Comparison of ENCODE assay signal across 16 cellular contexts in genomic region chr20:62621251-62622110, GRCh38. TPM values are rescaled to one million over a fixed set of nuclear protein-coding genes. Genes with fewer than 3 reads are reported as not detected.
DNase-seq lines count a peak whose midpoint lies in the region; ATAC-seq, FAIRE-seq and TF ChIP-seq lines count a peak whose summit lies in the region.
"Had no signal": no experiment of that assay in that cellular context is flagged by ENCODE, and none has a peak within 500 bp of the region (broad histone marks: within the 10 kb centered on the region; RNA-seq: fewer than 3 reads in every experiment).

No MANE protein-coding gene starts in this region.

- no peaks in the 10 kb centered on the region for H3K27me3 Mint-ChIP-seq in neural crest cell (ENCODE audit: low read depth)

- in situ Hi-C loops in Caki2 (cut with HindIII; ENCODE audit: low pct_unique_long_range_greater_than_20kb, low sequenced_read_pairs) = no loop called here

- WGBS in lower leg skin, 2 donors = 76 to 81% methylated on average over 28 to 29 of the region's 34 CpGs

- H3K27ac ChIP-seq in dorsolateral prefrontal cortex = peak overlapping the region in 21 of 59 donors; percentile 3 to 90 (median 58)

- TF ChIP-seq POLR2A in lower leg skin (IDR thresholded peaks at IDR 0.05) = no peak

- DNase-seq in Caki2 (ENCODE audit: low read depth) (peak; percentile 81), RCC 7860 (ENCODE audit: low spot score) (peak; percentile 74), epithelial cell of proximal tubule (ENCODE audit: low read depth) (no peak), neural crest cell (ENCODE audit: low read depth, low spot score) (no peak), dorsolateral prefrontal cortex (no peak), lower leg skin (ENCODE audit: low spot score in 2 of 2) (no peak)
- DNase-seq: activated CD4-positive, CD25-positive, alpha-beta regulatory T cell treated with anti-CD3 and anti-CD28 coated beads, Interleukin-2, amount 50 U/mL, for 72 hours; activated effector memory CD4-positive, alpha-beta T cell treated with anti-CD3 and anti-CD28 coated beads, Interleukin-2, amount 50 U/mL, for 16 hours; C1 segment of cervical spinal cord; erythroblast; H9; NCI-H1105 treated with DMSO at 0.1 percent for 48 hours had no signal

- H3K9me3 Mint-ChIP-seq in neural crest cell = no peaks in the 10 kb centered on the region
- H3K9me3 Mint-ChIP-seq: H9 had no signal

- intact Hi-C loops in dorsolateral prefrontal cortex (cut with DNase I) = no loop called here
- intact Hi-C loops in lower leg skin (cut with DNase I; ENCODE audit: low total_unique reads) = no loop called here

- H3K27ac Mint-ChIP-seq in neural crest cell (ENCODE audit: unreplicated experiment) = peak overlapping the region; percentile 71
- H3K27ac Mint-ChIP-seq: H9 had no signal

- FAIRE-seq in RCC 7860 (lab: Jason Lieb, UNC) = no peak
- FAIRE-seq: bronchial epithelial cell had no signal

- TF ChIP-seq CTCF in epithelial cell of proximal tubule (conservative IDR thresholded peaks at IDR 0.05; ENCODE audit: low read depth, low read length) = no peak
- no peak for TF ChIP-seq CTCF in neural crest cell (conservative IDR thresholded peaks at IDR 0.05)
- no peak for TF ChIP-seq CTCF in dorsolateral prefrontal cortex (IDR thresholded peaks at IDR 0.05 in 54 of 56, conservative IDR thresholded peaks at IDR 0.05 in 2 of 56; ENCODE audit: low read depth in 1 of 56, partially characterized antibody in 56 of 56)
- no peak for TF ChIP-seq CTCF in lower leg skin (IDR thresholded peaks at IDR 0.05)

- H3K36me3 Mint-ChIP-seq in neural crest cell (ENCODE audit: low read depth) = no peaks in the 10 kb centered on the region

- peak overlapping the region; percentile 30 for H3K4me3 ChIP-seq in epithelial cell of proximal tubule (ENCODE audit: low read depth, low read length)
- no peak overlapping the region for H3K4me3 ChIP-seq in dorsolateral prefrontal cortex
- no peak overlapping the region for H3K4me3 ChIP-seq in lower leg skin (ENCODE audit: low read depth, poor library complexity, severe bottlenecking)
- H3K4me3 ChIP-seq: SJSA1 had no signal

- no peak overlapping the region for H3K4me3 Mint-ChIP-seq in neural crest cell
- H3K4me3 Mint-ChIP-seq: H9 had no signal

- ATAC-seq in HG02763 (IDR thresholded peaks at IDR 0.05; ENCODE audit: unreplicated experiment) (no peak), HG03097 (IDR thresholded peaks at IDR 0.05; ENCODE audit: low FRiP score, unreplicated experiment) (no peak)

- H3K27me3 ChIP-seq in dorsolateral prefrontal cortex = peaks cover 0 to 22% (median 0%) of the 10 kb centered on the region in 45 donors
- H3K27me3 ChIP-seq: SJSA1 had no signal

- H3K4me1 Mint-ChIP-seq in neural crest cell = peaks cover 8% of the 10 kb centered on the region

RNA-seq across cellular contexts. Expression of gene SLCO4A1, which starts 20.8 kb away (rescaled TPM):
- total RNA-seq in Caki2 (2014; rRNA removed; shearing (Covaris generic); ENCODE audit: low replicate concordance) = 65.5 and 77.6 TPM in 2 replicates
- total RNA-seq in epithelial cell of proximal tubule = 48.3 and 57.3 TPM in 2 replicates
- 7.0 and 8.2 TPM in 2 replicates for total RNA-seq in neural crest cell
- total RNA-seq in dorsolateral prefrontal cortex = 100 to 1,000 TPM in 3 of 120 experiments, 10 to 100 TPM in 117; 10.4 to 115 (median 38.3) TPM
- 100 to 1,000 TPM in 1 of 4 donors, 10 to 100 TPM in 3; 77.9 to 107 (median 81.5) TPM for total RNA-seq in lower leg skin

Comparison
In these comparisons a context has a peak if more than half of its experiments do, and no peak if none do; other contexts are left out.
1. DNase-seq: peak in Caki2 (single experiment) and RCC 7860 (single experiment); none in epithelial cell of proximal tubule (single experiment), neural crest cell (single experiment), dorsolateral prefrontal cortex (0 of 10) and lower leg skin (0 of 2).